Comparison of ENCODE assay signal across 1 cellular context in the genomic region with DNA sequence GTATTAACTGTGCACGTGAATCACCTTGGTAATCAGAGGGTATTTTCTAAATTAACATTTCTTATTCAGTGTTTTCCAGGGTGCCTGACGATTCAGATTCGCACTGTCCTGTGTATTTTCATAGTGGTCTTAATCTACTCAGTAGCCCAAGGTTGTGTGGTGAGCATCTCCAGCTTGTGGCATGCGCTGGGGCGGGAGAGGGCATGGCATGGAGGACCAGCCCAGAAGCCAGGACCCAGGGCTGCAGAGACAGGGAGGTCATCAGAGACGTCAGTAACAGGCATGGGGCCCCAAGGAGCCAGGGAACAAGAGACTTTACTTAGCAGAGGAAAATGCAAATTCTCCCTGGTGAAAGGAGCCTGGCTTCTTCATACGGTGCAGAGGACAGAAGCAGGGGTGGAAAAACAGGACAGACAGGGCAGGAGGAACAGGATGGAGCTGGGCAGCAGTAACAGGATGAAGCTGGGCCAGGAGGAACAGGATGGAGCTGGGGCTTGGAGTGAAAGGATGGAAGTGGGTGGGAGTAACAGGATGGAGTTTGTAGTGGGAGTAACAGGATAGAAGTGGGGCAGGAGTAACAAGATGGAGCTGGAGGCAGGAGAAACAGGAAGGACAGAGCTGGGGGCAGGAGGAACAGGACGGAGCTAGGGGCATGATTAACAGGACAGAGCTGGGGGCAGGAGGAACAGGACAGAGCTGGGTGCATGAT.
TF ChIP-seq lines count a peak whose summit lies in the region.

No MANE protein-coding gene starts in this region.

TF ChIP-seq in GM23338, 12 proteins besides CTCF, POLR2A, EP300 and RAD21:
- TF ChIP-seq ZNF462 (CRISPR knock-in tag; IDR thresholded peaks at IDR 0.05) = no peak
- TF ChIP-seq CREB1 (CRISPR knock-in tag; IDR thresholded peaks at IDR 0.05; ENCODE audit: low read depth) = no peak
- no peak for TF ChIP-seq NANOG (IDR thresholded peaks at IDR 0.05; ENCODE audit: borderline replicate concordance)
- TF ChIP-seq EZH2phosphoT487 (IDR thresholded peaks at IDR 0.05; ENCODE audit: unreplicated experiment) = no peak
- TF ChIP-seq ZNF114 (CRISPR knock-in tag; IDR thresholded peaks at IDR 0.05) = no peak
- TF ChIP-seq EZH2 (IDR thresholded peaks at IDR 0.05; ENCODE audit: low read depth, unreplicated experiment) = no peak
- TF ChIP-seq STAT1 (IDR thresholded peaks at IDR 0.05; ENCODE audit: unreplicated experiment) = no peak
- TF ChIP-seq, protein P1, sequence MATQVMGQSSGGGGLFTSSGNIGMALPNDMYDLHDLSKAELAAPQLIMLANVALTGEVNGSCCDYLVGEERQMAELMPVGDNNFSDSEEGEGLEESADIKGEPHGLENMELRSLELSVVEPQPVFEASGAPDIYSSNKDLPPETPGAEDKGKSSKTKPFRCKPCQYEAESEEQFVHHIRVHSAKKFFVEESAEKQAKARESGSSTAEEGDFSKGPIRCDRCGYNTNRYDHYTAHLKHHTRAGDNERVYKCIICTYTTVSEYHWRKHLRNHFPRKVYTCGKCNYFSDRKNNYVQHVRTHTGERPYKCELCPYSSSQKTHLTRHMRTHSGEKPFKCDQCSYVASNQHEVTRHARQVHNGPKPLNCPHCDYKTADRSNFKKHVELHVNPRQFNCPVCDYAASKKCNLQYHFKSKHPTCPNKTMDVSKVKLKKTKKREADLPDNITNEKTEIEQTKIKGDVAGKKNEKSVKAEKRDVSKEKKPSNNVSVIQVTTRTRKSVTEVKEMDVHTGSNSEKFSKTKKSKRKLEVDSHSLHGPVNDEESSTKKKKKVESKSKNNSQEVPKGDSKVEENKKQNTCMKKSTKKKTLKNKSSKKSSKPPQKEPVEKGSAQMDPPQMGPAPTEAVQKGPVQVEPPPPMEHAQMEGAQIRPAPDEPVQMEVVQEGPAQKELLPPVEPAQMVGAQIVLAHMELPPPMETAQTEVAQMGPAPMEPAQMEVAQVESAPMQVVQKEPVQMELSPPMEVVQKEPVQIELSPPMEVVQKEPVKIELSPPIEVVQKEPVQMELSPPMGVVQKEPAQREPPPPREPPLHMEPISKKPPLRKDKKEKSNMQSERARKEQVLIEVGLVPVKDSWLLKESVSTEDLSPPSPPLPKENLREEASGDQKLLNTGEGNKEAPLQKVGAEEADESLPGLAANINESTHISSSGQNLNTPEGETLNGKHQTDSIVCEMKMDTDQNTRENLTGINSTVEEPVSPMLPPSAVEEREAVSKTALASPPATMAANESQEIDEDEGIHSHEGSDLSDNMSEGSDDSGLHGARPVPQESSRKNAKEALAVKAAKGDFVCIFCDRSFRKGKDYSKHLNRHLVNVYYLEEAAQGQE (IDR thresholded peaks at IDR 0.05; ENCODE audit: unreplicated experiment) = no peak
- no peak for TF ChIP-seq POLR2AphosphoS5 (IDR thresholded peaks at IDR 0.05; ENCODE audit: low read depth)
- no peak for TF ChIP-seq JUNB (IDR thresholded peaks at IDR 0.05; ENCODE audit: unreplicated experiment)
- no peak for TF ChIP-seq ZNF331 (CRISPR knock-in tag; IDR thresholded peaks at IDR 0.05; ENCODE audit: low read depth)
- no peak for TF ChIP-seq ETS1 (IDR thresholded peaks at IDR 0.05)
